In genomic region chr17:68231536-68231935, GRCh38 we compare ENCODE assay signal across 20 cellular contexts. TPM values are rescaled to one million over a fixed set of nuclear protein-coding genes. Genes with fewer than 3 reads are reported as not detected.
"Had no signal": no experiment of that assay in that cellular context is flagged by ENCODE, and none has a peak within 500 bp of the region (broad histone marks: within the 10 kb centered on the region; RNA-seq: fewer than 3 reads in every experiment).

No MANE protein-coding gene starts in this region.

- H3K4me3 Mint-ChIP-seq: central memory CD8-positive, alpha-beta T cell; nephron; stimulated activated effector memory CD8-positive, alpha-beta T cell treated with anti-CD3 and anti-CD28 coated beads, Interleukin-12 subunit alpha, Interleukin-12 subunit beta, amount 100 ng/mL, for 72 hours had no signal

- H3K9me3 Mint-ChIP-seq: central memory CD8-positive, alpha-beta T cell; nephron; stimulated activated effector memory CD8-positive, alpha-beta T cell treated with anti-CD3 and anti-CD28 coated beads, Interleukin-12 subunit alpha, Interleukin-12 subunit beta, amount 100 ng/mL, for 72 hours had no signal

- H3K4me1 ChIP-seq: pancreas, prostate gland, right lobe of liver had no signal

- DNase-seq: cortex of kidney; dorsolateral prefrontal cortex; effector memory CD4-positive, alpha-beta T cell; occipital lobe; pancreas; retina; right lobe of liver; stimulated activated CD4-positive, alpha-beta T cell treated with anti-CD3 and anti-CD28 coated beads, Interleukin-4, amount 100 ng/mL, for 1 hour; stimulated activated CD8-positive, alpha-beta memory T cell treated with anti-CD3 and anti-CD28 coated beads, Interleukin-4, amount 100 ng/mL, for 48 hours; stomach; substantia nigra; transverse colon had no signal

- H3K9me3 ChIP-seq: esophagus muscularis mucosa, pancreas, prostate gland, right lobe of liver, stomach, thoracic aorta, transverse colon had no signal

- H3K4me1 Mint-ChIP-seq: nephron had no signal

- H2AFZ ChIP-seq: hepatocyte had no signal

- H3K27me3 ChIP-seq: dorsolateral prefrontal cortex, esophagus muscularis mucosa, hepatocyte, pancreas, right lobe of liver, stomach, transverse colon had no signal

- H3K27ac Mint-ChIP-seq: nephron; stimulated activated effector memory CD8-positive, alpha-beta T cell treated with anti-CD3 and anti-CD28 coated beads, Interleukin-12 subunit alpha, Interleukin-12 subunit beta, amount 100 ng/mL, for 72 hours had no signal

- ATAC-seq: pancreas; right lobe of liver; stimulated activated effector memory CD8-positive, alpha-beta T cell treated with anti-CD3 and anti-CD28 coated beads, Interleukin-12 subunit alpha, Interleukin-12 subunit beta, amount 100 ng/mL, for 72 hours had no signal

- H3K36me3 ChIP-seq: esophagus muscularis mucosa, pancreas, prostate gland, right lobe of liver, thoracic aorta, transverse colon had no signal

- H3K4me2 ChIP-seq: hepatocyte had no signal

- H3K27me3 Mint-ChIP-seq: central memory CD8-positive, alpha-beta T cell had no signal

- H3K27ac ChIP-seq: epithelial cell of prostate, esophagus muscularis mucosa, hepatocyte, pancreas, prostate gland, right lobe of liver, stomach, thoracic aorta, transverse colon had no signal

- H3K4me3 ChIP-seq: dorsolateral prefrontal cortex, esophagus muscularis mucosa, hepatocyte, pancreas, prostate gland, right lobe of liver, stomach, thoracic aorta, transverse colon had no signal

- H3K79me2 ChIP-seq: hepatocyte had no signal

RNA-seq across cellular contexts. Expression of gene SLC16A6, which starts 59.4 kb away (rescaled TPM):
- total RNA-seq: hepatocyte had no signal
